ENCODE assay signal across 35 cellular contexts in the genomic region with DNA sequence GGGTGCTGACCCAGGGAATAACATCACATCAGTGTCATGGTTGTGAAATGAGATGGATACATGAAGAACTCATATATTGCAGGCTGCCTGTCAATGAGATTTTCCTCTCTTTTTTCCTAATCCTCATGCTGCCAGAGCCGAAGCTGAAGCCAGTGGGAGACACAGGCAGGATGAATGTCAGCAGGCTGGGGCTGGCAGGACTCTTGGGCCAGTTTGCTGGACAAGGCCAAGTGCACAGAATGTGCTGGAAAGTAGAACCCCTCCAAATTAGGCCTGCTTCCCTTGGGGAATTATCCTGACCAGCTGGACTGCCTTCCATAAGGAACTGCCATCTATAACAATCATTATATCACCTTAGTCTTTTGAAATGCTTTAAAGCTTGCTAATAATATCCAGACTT. TPM values are rescaled to one million over a fixed set of nuclear protein-coding genes. Genes with fewer than 3 reads are reported as not detected.
"Had no signal": no experiment of that assay in that cellular context is flagged by ENCODE, and none has a peak within 500 bp of the region (broad histone marks: within the 10 kb centered on the region; RNA-seq: fewer than 3 reads in every experiment).

No MANE protein-coding gene starts in this region.

- ATAC-seq: activated CD8-positive, alpha-beta memory T cell treated with anti-CD3 and anti-CD28 coated beads, Interleukin-2, amount 10 ng/mL, durations not matched to agents 7 days and 5 days; PC-3 had no signal

- H3K4me3 ChIP-seq: cardiac muscle cell, Peyer's patch had no signal

- DNase-seq: activated CD4-positive, alpha-beta memory T cell treated with anti-CD3 and anti-CD28 coated beads, Interleukin-2, amount 10 ng/mL, durations not matched to agents 7 days and 5 days; activated CD4-positive, alpha-beta T cell treated with anti-CD3 and anti-CD28 coated beads for 1 hour; activated CD4-positive, alpha-beta T cell treated with anti-CD3 and anti-CD28 coated beads for 48 hours; activated CD4-positive, CD25-positive, alpha-beta regulatory T cell; activated CD8-positive, alpha-beta memory T cell treated with anti-CD3 and anti-CD28 coated beads for 24 hours; activated CD8-positive, alpha-beta memory T cell treated with anti-CD3 and anti-CD28 coated beads, Interleukin-2, amount 10 ng/mL, durations not matched to agents 7 days and 5 days; activated CD8-positive, alpha-beta memory T cell treated with anti-CD3 and anti-CD28 coated beads, Interleukin-2, amount 50 U/mL, for 48 hours; activated effector memory CD4-positive, alpha-beta T cell treated with Interleukin-2 at 50 U/mL for 16 hours; activated naive CD4-positive, alpha-beta T cell treated with anti-CD3 and anti-CD28 coated beads, Interleukin-2, amount 50 U/mL, for 16 hours; activated naive CD8-positive, alpha-beta T cell treated with anti-CD3 and anti-CD28 coated beads for 36 hours; activated T-cell treated with anti-CD3 and anti-CD28 coated beads, Interleukin-2, amount 50 U/mL, for 48 hours; amniotic stem cell; aorta; MM.1S; NCI-H1092 treated with DMSO at 0.1 percent for 48 hours; NCI-H146; NCI-H187; NCI-H2029 treated with DMSO at 0.1 percent for 48 hours; NCI-H2107; NCI-H2171; NCI-H510A; NCI-H526; NCI-H748 treated with DMSO at 0.1 percent for 48 hours; NK-92 treated with Interleukin-12 subunit alpha and Interleukin-12 subunit beta, amount 100 ng/mL, for 24 hours; PC-3; Peyer's patch; RPMI8226; SIG-M5; SW 1271; T-helper 1 cell; T-helper 2 cell; T-helper 9 cell; WERI-Rb-1 had no signal

- H3K27ac ChIP-seq: cardiac muscle cell, KMS-11, Peyer's patch, WERI-Rb-1 had no signal

- H3K27me3 ChIP-seq: cardiac muscle cell, Peyer's patch had no signal

- H3K9me3 ChIP-seq: Peyer's patch had no signal

- H3K36me3 ChIP-seq: cardiac muscle cell had no signal

RNA-seq across cellular contexts. Expression of a gene that starts 31.4 kb away (rescaled TPM):
- total RNA-seq: activated CD8-positive, alpha-beta memory T cell treated with anti-CD3 and anti-CD28 coated beads, Interleukin-2, amount 10 ng/mL, durations not matched to agents 7 days and 5 days; activated naive CD8-positive, alpha-beta T cell treated with anti-CD3 and anti-CD28 coated beads for 36 hours had no signal
